5 cellular contexts compared by ENCODE assay signal in the genomic region with DNA sequence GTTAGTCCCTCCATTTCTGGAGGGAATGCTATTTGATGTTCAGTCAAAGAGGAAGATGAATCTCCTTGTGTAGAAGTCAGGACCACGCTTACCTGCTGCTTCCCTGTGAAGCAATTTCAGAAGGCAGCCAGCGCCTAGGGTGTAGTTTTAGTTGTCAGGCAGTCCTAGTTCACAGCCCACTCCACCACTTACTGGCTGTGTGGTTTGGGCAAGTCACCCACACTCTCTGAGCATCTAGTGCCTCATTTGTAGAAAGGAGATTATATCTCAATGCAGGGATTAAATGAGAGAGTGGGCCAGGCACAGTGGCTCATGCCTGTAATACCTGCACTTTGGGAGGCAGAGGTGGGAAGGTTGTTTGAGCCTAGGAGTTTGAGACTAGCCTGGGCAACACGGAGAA. TPM values are rescaled to one million over a fixed set of nuclear protein-coding genes. Genes with fewer than 3 reads are reported as not detected.
"Had no signal": no experiment of that assay in that cellular context is flagged by ENCODE, and none has a peak within 500 bp of the region (broad histone marks: within the 10 kb centered on the region; RNA-seq: fewer than 3 reads in every experiment).

No MANE protein-coding gene starts in this region.

RNA-seq across cellular contexts. Expression of gene MT1H, which starts 2.6 kb away (rescaled TPM):
- total RNA-seq: H4, HT-29, K562 had no signal
- polyA plus RNA-seq: HepG2 had no signal

RNA-seq across cellular contexts. Expression of gene MT1G, which starts 4.3 kb away (rescaled TPM):
- total RNA-seq: H4 had no signal

RNA-seq across cellular contexts. Expression of gene MT1B, which starts 20.5 kb away (rescaled TPM):
- total RNA-seq: H4, H7, HT-29, K562 had no signal
- polyA plus RNA-seq: HepG2, K562 had no signal
